Comparison of ENCODE assay signal across 19 cellular contexts in genomic region chr5:52947208-52947607, GRCh38. TPM values are rescaled to one million over a fixed set of nuclear protein-coding genes. Genes with fewer than 3 reads are reported as not detected.
DNase-seq lines count a peak whose midpoint lies in the region; ATAC-seq and TF ChIP-seq lines count a peak whose summit lies in the region.
"Had no signal": no experiment of that assay in that cellular context is flagged by ENCODE, and none has a peak within 500 bp of the region (broad histone marks: within the 10 kb centered on the region; RNA-seq: fewer than 3 reads in every experiment).

No MANE protein-coding gene starts in this region.

- H3K27me3 ChIP-seq in GM23248 (replicated peaks; ENCODE audit: insufficient read depth), result no peaks in the 10 kb centered on the region
- H3K27me3 ChIP-seq in esophagus squamous epithelium, result no peaks in the 10 kb centered on the region
- H3K27me3 ChIP-seq in prostate gland (replicated peaks; ENCODE audit: insufficient read depth), result no peaks in the 10 kb centered on the region
- H3K27me3 ChIP-seq: hepatocyte, pancreas had no signal

- no peaks in the 10 kb centered on the region for H3K9me3 ChIP-seq in GM23248 (ENCODE audit: low read depth)
- no peaks in the 10 kb centered on the region for H3K9me3 ChIP-seq in esophagus squamous epithelium
- H3K9me3 ChIP-seq in prostate gland, result no peaks in the 10 kb centered on the region
- H3K9me3 ChIP-seq: pancreas had no signal

- H3K27me3 Mint-ChIP-seq in natural killer cell (ENCODE audit: low read depth in 2 of 2), result no peaks in the 10 kb centered on the region
- H3K27me3 Mint-ChIP-seq in activated CD4-positive, alpha-beta T cell treated with anti-CD3 and anti-CD28 coated beads, Interleukin-2, amount 10 ng/mL, durations not matched to agents 24 days and 14 days, result peaks cover 5% of the 10 kb centered on the region
- H3K27me3 Mint-ChIP-seq: activated naive CD8-positive, alpha-beta T cell treated with anti-CD3 and anti-CD28 coated beads, Interleukin-2, amount 10 ng/mL, durations not matched to agents 7 days and 5 days had no signal

- H3K4me3 Mint-ChIP-seq in natural killer cell, result no peak overlapping the region
- H3K4me3 Mint-ChIP-seq in activated CD4-positive, alpha-beta T cell treated with anti-CD3 and anti-CD28 coated beads, Interleukin-2, amount 10 ng/mL, durations not matched to agents 24 days and 14 days, result no peak overlapping the region
- H3K4me3 Mint-ChIP-seq: activated naive CD8-positive, alpha-beta T cell treated with anti-CD3 and anti-CD28 coated beads, Interleukin-2, amount 10 ng/mL, durations not matched to agents 7 days and 5 days; CD4-positive, alpha-beta T cell; stimulated activated naive B cell treated with anti-CD40 and anti-IgM and Interleukin-4, amounts not matched to agents 10 μg/mL and 1 μg/mL and 100 μg/mL, for 72 hours had no signal

- intact Hi-C loops in esophagus squamous epithelium (cut with DNase I) (loop anchor here (5.0 kb wide), 2 partner anchors 105 to 150 kb away; no protein-coding TSS in a partner anchor), prostate gland (cut with DNase I) (no loop called here), natural killer cell (cut with micrococcal nuclease) (no loop called here)
- intact Hi-C loops in activated CD4-positive, alpha-beta T cell treated with anti-CD3 and anti-CD28 coated beads, Interleukin-2, amount 10 ng/mL, durations not matched to agents 24 days and 14 days (cut with micrococcal nuclease), result loop anchor here (10.0 kb wide), 2 partner anchors 528 to 1278 kb away; no protein-coding TSS in a partner anchor

- in situ Hi-C loops in GM23248 (cut with MboI), result loop anchor here (5.0 kb wide), 1 partner anchor 150 kb away; no protein-coding TSS in a partner anchor

- TF ChIP-seq POLR2A in esophagus squamous epithelium (IDR thresholded peaks at IDR 0.05) (no peak), prostate gland (IDR thresholded peaks at IDR 0.05) (no peak)

- no peak overlapping the region; the same call in 1 of the 2 replicates for H3K27ac ChIP-seq in GM23248
- H3K27ac ChIP-seq in esophagus squamous epithelium, result peak overlapping the region in 3 of 4 donors; percentile 27 to 53 (median 44)
- H3K27ac ChIP-seq in prostate gland, result peak overlapping the region; percentile 21 to 49
- H3K27ac ChIP-seq: hepatocyte, pancreas had no signal

- no peak overlapping the region for H2AFZ ChIP-seq in GM23248
- H2AFZ ChIP-seq: hepatocyte had no signal

- peaks cover 30% of the 10 kb centered on the region for H3F3A ChIP-seq in GM23248 (ENCODE audit: insufficient read depth)

- peaks cover 42% of the 10 kb centered on the region for H3K4me1 ChIP-seq in GM23248 (ENCODE audit: insufficient read depth)
- H3K4me1 ChIP-seq in esophagus squamous epithelium, result peaks cover 0 to 70% (median 18%) of the 10 kb centered on the region in 3 donors
- H3K4me1 ChIP-seq in prostate gland (replicated peaks), result no peaks in the 10 kb centered on the region

- no peaks in the 10 kb centered on the region for H3K36me3 Mint-ChIP-seq in natural killer cell
- no peaks in the 10 kb centered on the region for H3K36me3 Mint-ChIP-seq in activated CD4-positive, alpha-beta T cell treated with anti-CD3 and anti-CD28 coated beads, Interleukin-2, amount 10 ng/mL, durations not matched to agents 24 days and 14 days (ENCODE audit: low read depth)
- H3K36me3 Mint-ChIP-seq: activated naive CD8-positive, alpha-beta T cell treated with anti-CD3 and anti-CD28 coated beads, Interleukin-2, amount 10 ng/mL, durations not matched to agents 7 days and 5 days had no signal

- ATAC-seq in natural killer cell (no peak), GM21390 (IDR thresholded peaks at IDR 0.05; ENCODE audit: unreplicated experiment) (no peak)
- ATAC-seq: GM12878; K562; stimulated activated naive B cell treated with anti-CD40 and anti-IgM and Interleukin-4, amounts not matched to agents 10 μg/mL and 1 μg/mL and 100 μg/mL, for 72 hours had no signal

- no peaks in the 10 kb centered on the region for H4K20me1 ChIP-seq in GM23248 (ENCODE audit: insufficient read depth)

- H3K4me2 ChIP-seq in GM23248 (ENCODE audit: unreplicated experiment), result peak overlapping the region; percentile 91
- H3K4me2 ChIP-seq: hepatocyte had no signal

- WGBS in GM23248 (ENCODE audit: low coverage in 1 of 2, low lambda C conversion rate in 2 of 2, missing lambda C conversion rate in 2 of 2), 2 experiments, result 52 to 53% methylated on average over 4 of the region's 4 CpGs
- 44 to 52% methylated on average over 4 of the region's 4 CpGs for WGBS in esophagus squamous epithelium, 2 donors
- WGBS in prostate gland, result 26% methylated on average over 4 of the region's 4 CpGs

- no peaks in the 10 kb centered on the region for H3K9me2 ChIP-seq in GM23248 (ENCODE audit: insufficient read depth)

- no peaks in the 10 kb centered on the region for H3K79me2 ChIP-seq in GM23248 (ENCODE audit: insufficient read depth)
- H3K79me2 ChIP-seq: hepatocyte had no signal

- no peak overlapping the region for H3K27ac Mint-ChIP-seq in natural killer cell
- H3K27ac Mint-ChIP-seq in activated CD4-positive, alpha-beta T cell treated with anti-CD3 and anti-CD28 coated beads, Interleukin-2, amount 10 ng/mL, durations not matched to agents 24 days and 14 days, result no peak overlapping the region
- H3K27ac Mint-ChIP-seq: activated naive CD8-positive, alpha-beta T cell treated with anti-CD3 and anti-CD28 coated beads, Interleukin-2, amount 10 ng/mL, durations not matched to agents 7 days and 5 days; CD4-positive, alpha-beta T cell; stimulated activated naive B cell treated with anti-CD40 and anti-IgM and Interleukin-4, amounts not matched to agents 10 μg/mL and 1 μg/mL and 100 μg/mL, for 72 hours had no signal

- H3K9ac ChIP-seq in GM23248, result no peak overlapping the region

- DNase-seq in GM23248 (peak; percentile 34), NCI-H1105 treated with DMSO at 0.1 percent for 48 hours (lab: John Stamatoyannopoulos, UW) (peak; percentile 39), esophagus squamous epithelium (lab: John Stamatoyannopoulos, UW) (no peak), prostate gland (ENCODE audit: low spot score) (no peak), natural killer cell (no peak)
- DNase-seq in activated CD4-positive, alpha-beta T cell treated with anti-CD3 and anti-CD28 coated beads, Interleukin-2, amount 10 ng/mL, durations not matched to agents 24 days and 14 days, result no peak
- DNase-seq: activated CD4-positive, alpha-beta T cell treated with anti-CD3 and anti-CD28 coated beads for 48 hours; activated naive CD8-positive, alpha-beta T cell treated with anti-CD3 and anti-CD28 coated beads, Interleukin-2, amount 10 ng/mL, durations not matched to agents 7 days and 5 days; CD4-positive, alpha-beta T cell; GOT3; islet precursor cell; NCI-H2029 treated with DMSO at 0.1 percent for 48 hours; NCI-H446; pancreas; stimulated activated naive B cell treated with anti-CD40 and anti-IgM and Interleukin-4, amounts not matched to agents 10 μg/mL and 1 μg/mL and 100 μg/mL, for 72 hours had no signal

- no peaks in the 10 kb centered on the region for H3K9me3 Mint-ChIP-seq in natural killer cell
- H3K9me3 Mint-ChIP-seq in activated CD4-positive, alpha-beta T cell treated with anti-CD3 and anti-CD28 coated beads, Interleukin-2, amount 10 ng/mL, durations not matched to agents 24 days and 14 days, result no peaks in the 10 kb centered on the region
- H3K9me3 Mint-ChIP-seq: activated naive CD8-positive, alpha-beta T cell treated with anti-CD3 and anti-CD28 coated beads, Interleukin-2, amount 10 ng/mL, durations not matched to agents 7 days and 5 days; CD4-positive, alpha-beta T cell; stimulated activated naive B cell treated with anti-CD40 and anti-IgM and Interleukin-4, amounts not matched to agents 10 μg/mL and 1 μg/mL and 100 μg/mL, for 72 hours had no signal

- H3K4me1 Mint-ChIP-seq in natural killer cell, result peaks cover 7 to 19% of the 10 kb centered on the region in 2 donors
- peaks cover 19% of the 10 kb centered on the region for H3K4me1 Mint-ChIP-seq in activated CD4-positive, alpha-beta T cell treated with anti-CD3 and anti-CD28 coated beads, Interleukin-2, amount 10 ng/mL, durations not matched to agents 24 days and 14 days

- no peak overlapping the region for H3K4me3 ChIP-seq in GM23248
- no peak overlapping the region for H3K4me3 ChIP-seq in esophagus squamous epithelium
- H3K4me3 ChIP-seq in prostate gland, result no peak overlapping the region
- H3K4me3 ChIP-seq: GM12878, hepatocyte, K562, pancreas had no signal

- no peaks in the 10 kb centered on the region for H3K36me3 ChIP-seq in GM23248 (ENCODE audit: low read depth)
- H3K36me3 ChIP-seq in esophagus squamous epithelium, result peaks cover 0 to 4% (median 0%) of the 10 kb centered on the region in 3 donors
- H3K36me3 ChIP-seq in prostate gland, result no peaks in the 10 kb centered on the region
- H3K36me3 ChIP-seq: pancreas had no signal

- TF ChIP-seq CTCF in esophagus squamous epithelium (IDR thresholded peaks at IDR 0.05) (no peak), prostate gland (IDR thresholded peaks at IDR 0.05) (no peak), natural killer cell (IDR thresholded peaks at IDR 0.05) (no peak)

RNA-seq across cellular contexts. Expression of gene ITGA2, which starts 41.9 kb away (rescaled TPM):
- total RNA-seq in GM23248 (2014; rRNA removed; shearing (Covaris generic)), result 21.5 and 24.3 TPM in 2 replicates
- polyA plus RNA-seq in GM23248 (2016; fragmentation: Nextera tagmentation; extraction: Ambion mirVana), result 10.3 and 10.4 TPM in 2 replicates
- total RNA-seq in esophagus squamous epithelium, result 10 to 100 TPM; 12.0 to 28.5 (median 21.6) TPM
- total RNA-seq in prostate gland, result 10 to 100 TPM in 1 of 2 donors, 1 to 10 TPM in 1; 6.4 to 21.5 TPM
- under 1 TPM; 0.11 to 0.26 (median 0.20) TPM for total RNA-seq in natural killer cell
- total RNA-seq in activated CD4-positive, alpha-beta T cell treated with anti-CD3 and anti-CD28 coated beads, Interleukin-2, amount 10 ng/mL, durations not matched to agents 24 days and 14 days, result 3.5 and 3.9 TPM in 2 replicates

Comparison
In these comparisons a context has a peak if more than half of its experiments do, and no peak if none do; other contexts are left out.
1. DNase-seq: peak in GM23248 (single experiment) and NCI-H1105 treated with DMSO at 0.1 percent for 48 hours (single experiment); none in esophagus squamous epithelium (single experiment), prostate gland (single experiment), natural killer cell (single experiment) and activated CD4-positive, alpha-beta T cell treated with anti-CD3 and anti-CD28 coated beads, Interleukin-2, amount 10 ng/mL, durations not matched to agents 24 days and 14 days (single experiment).
2. intact Hi-C loops: an anchor here in esophagus squamous epithelium (5.0 kb wide) and activated CD4-positive, alpha-beta T cell treated with anti-CD3 and anti-CD28 coated beads, Interleukin-2, amount 10 ng/mL, durations not matched to agents 24 days and 14 days (10.0 kb wide); none called in prostate gland and natural killer cell.